ENCODE assay signal across 1 cellular context in genomic region chr7:149748223-149748874, GRCh38.
TF ChIP-seq lines count a peak whose summit lies in the region.

No MANE protein-coding gene starts in this region.

TF ChIP-seq in H1, 55 proteins besides CTCF, POLR2A, EP300 and RAD21 (continued from another document):
- no peak for TF ChIP-seq POU5F1 (IDR thresholded peaks at IDR 0.05; ENCODE audit: low read depth, low read length)
- TF ChIP-seq CHD2 (IDR thresholded peaks at IDR 0.05; ENCODE audit: low read length), result no peak
- TF ChIP-seq CTBP2 (IDR thresholded peaks at IDR 0.05; ENCODE audit: borderline replicate concordance, insufficient read depth, insufficient read length, low read length), result no peak
- TF ChIP-seq SIN3A (conservative IDR thresholded peaks at IDR 0.05 in 1 of 2, IDR thresholded peaks at IDR 0.05 in 1 of 2; ENCODE audit: low read depth in 1 of 2, low read length in 2 of 2), result peak in 1 of 2 experiments; percentile 84; a peak in 2 of 4 replicates
- TF ChIP-seq KDM4A (IDR thresholded peaks at IDR 0.05; ENCODE audit: low read depth, low read length, severe bottlenecking), result no peak
- TF ChIP-seq TEAD4 (IDR thresholded peaks at IDR 0.05; ENCODE audit: low read depth, low read length), result peak; percentile 96
- TF ChIP-seq TBP (IDR thresholded peaks at IDR 0.05; ENCODE audit: low read depth, low read length), result no peak
- no peak for TF ChIP-seq JUND (IDR thresholded peaks at IDR 0.05; ENCODE audit: low read length)
- no peak for TF ChIP-seq JUN (IDR thresholded peaks at IDR 0.05; ENCODE audit: low read depth, low read length)
- no peak for TF ChIP-seq BCL11A (IDR thresholded peaks at IDR 0.05; ENCODE audit: low read depth in 2 of 2, low read length in 2 of 2)
- TF ChIP-seq CEBPB (IDR thresholded peaks at IDR 0.05; ENCODE audit: low read depth, low read length), result no peak
- no peak for TF ChIP-seq EGR1 (IDR thresholded peaks at IDR 0.05; ENCODE audit: borderline replicate concordance, low read depth, low read length)
- no peak for TF ChIP-seq SRF (IDR thresholded peaks at IDR 0.05; ENCODE audit: low read depth, low read length)
- no peak for TF ChIP-seq POLR2AphosphoS5 (IDR thresholded peaks at IDR 0.05; ENCODE audit: low read depth, low read length)
- no peak for TF ChIP-seq SP4 (IDR thresholded peaks at IDR 0.05; ENCODE audit: low read length)
- TF ChIP-seq ASH2L (IDR thresholded peaks at IDR 0.05; ENCODE audit: low read length), result peak; percentile 63
- no peak for TF ChIP-seq GTF2F1 (IDR thresholded peaks at IDR 0.05; ENCODE audit: borderline replicate concordance, low read depth, low read length)
- TF ChIP-seq EZH2 (IDR thresholded peaks at IDR 0.05; ENCODE audit: low read depth, low read length, severe bottlenecking), result no peak
- TF ChIP-seq TAF1 (IDR thresholded peaks at IDR 0.05; ENCODE audit: low read depth, low read length), result no peak
